ENCODE assay signal across 2 cellular contexts in genomic region chr3:114057011-114057347, GRCh38.
TF ChIP-seq lines count a peak whose summit lies in the region.

No MANE protein-coding gene starts in this region.

TF ChIP-seq in IMR-90, 13 proteins besides CTCF, POLR2A, EP300 and RAD21 (continued from another document):
- no peak for TF ChIP-seq USF2 (IDR thresholded peaks at IDR 0.05; ENCODE audit: low read depth, low read length)
- TF ChIP-seq RCOR1 (IDR thresholded peaks at IDR 0.05; ENCODE audit: insufficient replicate concordance, low read length) = no peak
- TF ChIP-seq MXI1 (IDR thresholded peaks at IDR 0.05; ENCODE audit: borderline replicate concordance, low read depth, low read length) = no peak
- TF ChIP-seq RFX5 (IDR thresholded peaks at IDR 0.05; ENCODE audit: low read depth, low read length) = no peak
- TF ChIP-seq BHLHE40 (IDR thresholded peaks at IDR 0.05; ENCODE audit: low read depth, low read length) = no peak
- no peak for TF ChIP-seq ELK1 (IDR thresholded peaks at IDR 0.05; ENCODE audit: borderline replicate concordance, low read depth, low read length)
- TF ChIP-seq CHD1 (IDR thresholded peaks at IDR 0.05; ENCODE audit: low read depth, low read length) = no peak

TF ChIP-seq in neural cell, 6 proteins besides CTCF, POLR2A, EP300 and RAD21 (continued from another document):
- TF ChIP-seq, protein P1, sequence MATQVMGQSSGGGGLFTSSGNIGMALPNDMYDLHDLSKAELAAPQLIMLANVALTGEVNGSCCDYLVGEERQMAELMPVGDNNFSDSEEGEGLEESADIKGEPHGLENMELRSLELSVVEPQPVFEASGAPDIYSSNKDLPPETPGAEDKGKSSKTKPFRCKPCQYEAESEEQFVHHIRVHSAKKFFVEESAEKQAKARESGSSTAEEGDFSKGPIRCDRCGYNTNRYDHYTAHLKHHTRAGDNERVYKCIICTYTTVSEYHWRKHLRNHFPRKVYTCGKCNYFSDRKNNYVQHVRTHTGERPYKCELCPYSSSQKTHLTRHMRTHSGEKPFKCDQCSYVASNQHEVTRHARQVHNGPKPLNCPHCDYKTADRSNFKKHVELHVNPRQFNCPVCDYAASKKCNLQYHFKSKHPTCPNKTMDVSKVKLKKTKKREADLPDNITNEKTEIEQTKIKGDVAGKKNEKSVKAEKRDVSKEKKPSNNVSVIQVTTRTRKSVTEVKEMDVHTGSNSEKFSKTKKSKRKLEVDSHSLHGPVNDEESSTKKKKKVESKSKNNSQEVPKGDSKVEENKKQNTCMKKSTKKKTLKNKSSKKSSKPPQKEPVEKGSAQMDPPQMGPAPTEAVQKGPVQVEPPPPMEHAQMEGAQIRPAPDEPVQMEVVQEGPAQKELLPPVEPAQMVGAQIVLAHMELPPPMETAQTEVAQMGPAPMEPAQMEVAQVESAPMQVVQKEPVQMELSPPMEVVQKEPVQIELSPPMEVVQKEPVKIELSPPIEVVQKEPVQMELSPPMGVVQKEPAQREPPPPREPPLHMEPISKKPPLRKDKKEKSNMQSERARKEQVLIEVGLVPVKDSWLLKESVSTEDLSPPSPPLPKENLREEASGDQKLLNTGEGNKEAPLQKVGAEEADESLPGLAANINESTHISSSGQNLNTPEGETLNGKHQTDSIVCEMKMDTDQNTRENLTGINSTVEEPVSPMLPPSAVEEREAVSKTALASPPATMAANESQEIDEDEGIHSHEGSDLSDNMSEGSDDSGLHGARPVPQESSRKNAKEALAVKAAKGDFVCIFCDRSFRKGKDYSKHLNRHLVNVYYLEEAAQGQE (IDR thresholded peaks at IDR 0.05; ENCODE audit: borderline replicate concordance) = no peak
- TF ChIP-seq SMC3 (conservative IDR thresholded peaks at IDR 0.05; ENCODE audit: poor library complexity) (no peak), TAF1 (IDR thresholded peaks at IDR 0.05; ENCODE audit: low read depth) (no peak), EZH2 (IDR thresholded peaks at IDR 0.05; ENCODE audit: borderline replicate concordance, insufficient read depth, low read length, poor library complexity, severe bottlenecking) (no peak)
